ENCODE assay signal across 22 cellular contexts in genomic region chr10:47454294-47455058, GRCh38. TPM values are rescaled to one million over a fixed set of nuclear protein-coding genes. Genes with fewer than 3 reads are reported as not detected.
"Had no signal": no experiment of that assay in that cellular context is flagged by ENCODE, and none has a peak within 500 bp of the region (broad histone marks: within the 10 kb centered on the region; RNA-seq: fewer than 3 reads in every experiment).

No MANE protein-coding gene starts in this region.

- H3K36me3 ChIP-seq: gastrocnemius medialis, left lung, right lobe of liver, thoracic aorta, upper lobe of left lung had no signal

- H2AFZ ChIP-seq: parathyroid adenoma had no signal

- H3K27me3 ChIP-seq: gastrocnemius medialis, right lobe of liver, upper lobe of left lung had no signal

- H3K9ac ChIP-seq: parathyroid adenoma had no signal

- H3K4me1 Mint-ChIP-seq: activated CD4-positive, alpha-beta T cell treated with anti-CD3 and anti-CD28 coated beads, Interleukin-2, amount 10 ng/mL, durations not matched to agents 7 days and 5 days; stimulated activated memory B cell treated with anti-CD40 and anti-IgM and Interleukin-4, amounts not matched to agents 10 μg/mL and 1 μg/mL and 100 μg/mL, for 72 hours had no signal

- H3K27ac ChIP-seq: dorsolateral prefrontal cortex, gastrocnemius medialis, left lung, parathyroid adenoma, right lobe of liver, thoracic aorta, upper lobe of left lung had no signal

- H3K4me1 ChIP-seq: gastrocnemius medialis, left lung, parathyroid adenoma, right lobe of liver, upper lobe of left lung had no signal

- H3K36me3 Mint-ChIP-seq: activated naive CD8-positive, alpha-beta T cell; stimulated activated memory B cell treated with anti-CD40 and anti-IgM and Interleukin-4, amounts not matched to agents 10 μg/mL and 1 μg/mL and 100 μg/mL, for 72 hours had no signal

- H3K4me3 Mint-ChIP-seq: activated CD4-positive, alpha-beta T cell treated with anti-CD3 and anti-CD28 coated beads, Interleukin-2, amount 10 ng/mL, durations not matched to agents 7 days and 5 days; activated naive CD8-positive, alpha-beta T cell; stimulated activated memory B cell treated with anti-CD40 and anti-IgM and Interleukin-4, amounts not matched to agents 10 μg/mL and 1 μg/mL and 100 μg/mL, for 72 hours had no signal

- H3K9me3 ChIP-seq: gastrocnemius medialis, left lung, right lobe of liver, thoracic aorta, upper lobe of left lung had no signal

- H3K9me3 Mint-ChIP-seq: activated CD4-positive, alpha-beta T cell treated with anti-CD3 and anti-CD28 coated beads, Interleukin-2, amount 10 ng/mL, durations not matched to agents 7 days and 5 days; stimulated activated memory B cell treated with anti-CD40 and anti-IgM and Interleukin-4, amounts not matched to agents 10 μg/mL and 1 μg/mL and 100 μg/mL, for 72 hours had no signal

- H3K27ac Mint-ChIP-seq: activated CD4-positive, alpha-beta T cell treated with anti-CD3 and anti-CD28 coated beads, Interleukin-2, amount 10 ng/mL, durations not matched to agents 7 days and 5 days; activated naive CD8-positive, alpha-beta T cell; stimulated activated memory B cell treated with anti-CD40 and anti-IgM and Interleukin-4, amounts not matched to agents 10 μg/mL and 1 μg/mL and 100 μg/mL, for 72 hours had no signal

- ATAC-seq: gastrocnemius medialis; left lung; right lobe of liver; stimulated activated memory B cell treated with anti-CD40 and anti-IgM and Interleukin-4, amounts not matched to agents 10 μg/mL and 1 μg/mL and 100 μg/mL, for 72 hours had no signal

- DNase-seq: activated CD4-positive, alpha-beta T cell treated with anti-CD3 and anti-CD28 coated beads, Interleukin-2, amount 10 ng/mL, durations not matched to agents 7 days and 5 days; activated CD4-positive, CD25-positive, alpha-beta regulatory T cell; activated gamma-delta T cell treated with Interleukin-2 at 50 U/mL for 16 hours; erythroblast; gastrocnemius medialis; left lung; mammary epithelial cell; right lobe of liver; small intestine; stimulated activated CD4-positive, alpha-beta T cell treated with anti-CD3 and anti-CD28 coated beads, Interleukin-15, amount 100 ng/mL, for 24 hours; stimulated activated CD4-positive, alpha-beta T cell treated with anti-CD3 and anti-CD28 coated beads, Interleukin-2, amount 100 ng/mL, for 48 hours; T1000; upper lobe of left lung had no signal

- H3K4me3 ChIP-seq: dorsolateral prefrontal cortex, gastrocnemius medialis, left lung, right lobe of liver, thoracic aorta, upper lobe of left lung had no signal

RNA-seq across cellular contexts. Expression of gene ANXA8, which starts 29.4 kb away (rescaled TPM):
- total RNA-seq: activated CD8-positive, alpha-beta memory T cell treated with anti-CD3 and anti-CD28 coated beads for 36 hours; myocyte; thoracic aorta had no signal

RNA-seq across cellular contexts. Expression of gene FAM25G, which starts 37.0 kb away (rescaled TPM):
- total RNA-seq: activated CD4-positive, alpha-beta T cell treated with anti-CD3 and anti-CD28 coated beads, Interleukin-2, amount 10 ng/mL, durations not matched to agents 7 days and 5 days; activated CD8-positive, alpha-beta memory T cell treated with anti-CD3 and anti-CD28 coated beads for 36 hours; dorsolateral prefrontal cortex; gastrocnemius medialis; kidney; left lung; myocyte; right lobe of liver; T-helper 1 cell treated with Interleukin-12 subunit alpha and Interleukin-12 subunit beta and Interleukin-4 antibody, amounts not matched to agents 30 ng/mL and 1 ng/mL, for 36 hours; thoracic aorta; upper lobe of left lung had no signal
